ENCODE assay signal across 8 cellular contexts in genomic region chr3:45994661-45995369, GRCh38. TPM values are rescaled to one million over a fixed set of nuclear protein-coding genes. Genes with fewer than 3 reads are reported as not detected.
DNase-seq lines count a peak whose midpoint lies in the region; ATAC-seq and TF ChIP-seq lines count a peak whose summit lies in the region.

No MANE protein-coding gene starts in this region.

- H3K4me1 ChIP-seq in SK-N-SH (ENCODE audit: control insufficient read depth in 1 of 2, insufficient read depth in 2 of 2, low read depth in 1 of 2, low read length in 1 of 2) = peaks cover 8 to 19% of the 10 kb centered on the region in 2 experiments; a peak in 3 of 4 replicates

- H3F3A ChIP-seq in SK-N-SH (replicated peaks; ENCODE audit: insufficient read depth) = peaks cover 11% of the 10 kb centered on the region

- TF ChIP-seq CTCF in SK-N-SH (IDR thresholded peaks at IDR 0.05) = no peak
- TF ChIP-seq CTCF in brain (conservative IDR thresholded peaks at IDR 0.05) = no peak
- no peak for TF ChIP-seq CTCF in kidney epithelial cell (IDR thresholded peaks at IDR 0.05; ENCODE audit: insufficient read depth, low read length, poor library complexity, severe bottlenecking)

- H3K27me3 Mint-ChIP-seq in brain = peaks cover 10% of the 10 kb centered on the region

- H3K4me3 ChIP-seq in SK-N-SH (ENCODE audit: low read depth in 2 of 2, low read length in 1 of 2) (peak overlapping the region; percentile 94 to 97), kidney epithelial cell (ENCODE audit: low read depth, low read length) (peak overlapping the region; percentile 77)

- no peaks in the 10 kb centered on the region for H3K9me2 ChIP-seq in SK-N-SH

- no peaks in the 10 kb centered on the region for H3K36me3 Mint-ChIP-seq in brain

- H3K27ac Mint-ChIP-seq in brain = peak overlapping the region in 4 of 5 experiments; percentile 65 to 86 (median 78)

- peaks cover 8% of the 10 kb centered on the region; the same call in 1 of the 2 replicates for H3K79me2 ChIP-seq in SK-N-SH (ENCODE audit: insufficient read depth)

- H3K9ac ChIP-seq in SK-N-SH = peak overlapping the region; percentile 83

- H3K9me3 Mint-ChIP-seq in brain = no peaks in the 10 kb centered on the region

- H3K27me3 ChIP-seq in SK-N-SH (ENCODE audit: insufficient read depth) (no peaks in the 10 kb centered on the region; the same call in 1 of the 2 replicates), kidney epithelial cell (ENCODE audit: control insufficient read depth, insufficient read depth, low read length) (no peaks in the 10 kb centered on the region)

- H4K20me1 ChIP-seq in SK-N-SH (ENCODE audit: insufficient read depth) = no peaks in the 10 kb centered on the region

- peak overlapping the region; percentile 98 for H3K4me2 ChIP-seq in SK-N-SH

- peak; percentile 10 for ATAC-seq in HG03025 (IDR thresholded peaks at IDR 0.05; ENCODE audit: low FRiP score, unreplicated experiment)

- peak overlapping the region in 1 of 2 experiments; percentile 33; a peak in 2 of 4 replicates for H3K27ac ChIP-seq in SK-N-SH (ENCODE audit: low read depth in 2 of 2, low read length in 1 of 2)

- H3K36me3 ChIP-seq in SK-N-SH (replicated peaks in 1 of 2; ENCODE audit: control insufficient read depth in 1 of 2, insufficient read depth in 2 of 2, low read length in 1 of 2) = no peaks in the 10 kb centered on the region
- no peaks in the 10 kb centered on the region for H3K36me3 ChIP-seq in kidney epithelial cell (ENCODE audit: control insufficient read depth, insufficient read depth, low read length)

- peaks cover 31% of the 10 kb centered on the region for H3K4me1 Mint-ChIP-seq in brain

- H3K9me3 ChIP-seq in SK-N-SH = no peaks in the 10 kb centered on the region

- 6% methylated on average over 15 of the region's 20 CpGs for WGBS in SK-N-SH (ENCODE audit: low lambda C conversion rate)

- TF ChIP-seq EP300 in SK-N-SH (IDR thresholded peaks at IDR 0.05; ENCODE audit: borderline replicate concordance in 1 of 2, low read depth in 1 of 2, low read length in 1 of 2) = no peak

- TF ChIP-seq RAD21 in SK-N-SH (IDR thresholded peaks at IDR 0.05; ENCODE audit: low read length) = no peak

- peak overlapping the region; percentile 89 to 96 (median 93) for H3K4me3 Mint-ChIP-seq in brain

- POLR2A ChIA-PET in SK-N-SH (lab: Yijun Ruan, JAX) = no interaction called here

- DNase-seq in SIG-M5 treated with dmso at 0.1 percent for 504 hours (lab: John Stamatoyannopoulos, UW; ENCODE audit: unreplicated experiment) (peak; percentile 40), SIG-M5 (lab: John Stamatoyannopoulos, UW) (no peak), SK-N-SH (peak; percentile 59), kidney epithelial cell (ENCODE audit: low read depth) (no peak), HK-2 (ENCODE audit: unreplicated experiment) (no peak)
- DNase-seq in stimulated activated CD4-positive, alpha-beta T cell treated with anti-CD3 and anti-CD28 coated beads, Interleukin-4, amount 100 ng/mL, for 24 hours = peak; percentile 53

- CTCF ChIA-PET in SK-N-SH (lab: Yijun Ruan, JAX) = interaction anchor here (1.4 to 2.7 kb wide), 3 partner anchors 9 to 83 kb away, joined by 3 to 7 read pairs (median 5); no protein-coding TSS in a partner anchor

- H2AFZ ChIP-seq in SK-N-SH (ENCODE audit: low read depth) = peak overlapping the region; percentile 99

TF ChIP-seq in SK-N-SH, 30 proteins besides CTCF, POLR2A, EP300 and RAD21:
- TF ChIP-seq SMC3 (IDR thresholded peaks at IDR 0.05; ENCODE audit: low read depth, low read length) = no peak
- peak; percentile 62; the same call in 1 of the 2 replicates for TF ChIP-seq MXI1 (IDR thresholded peaks at IDR 0.05; ENCODE audit: low read depth, low read length)
- TF ChIP-seq MAX (IDR thresholded peaks at IDR 0.05; ENCODE audit: low read depth) = 0 out of 2 replicates have a peak, but pooled peaks have one; percentile 17

RNA-seq across cellular contexts. Expression of gene FYCO1, which starts 0.8 kb away (rescaled TPM):
- polyA plus RNA-seq in SK-N-SH (2012; rRNA removed) = 5.5 and 5.7 TPM in 2 replicates
- polyA plus RNA-seq in SK-N-SH (2012; cell fraction: cytosol; rRNA removed) = 5.2 and 6.2 TPM in 2 replicates
- 7.9 and 9.9 TPM in 2 replicates for polyA plus RNA-seq in SK-N-SH (2012; cell fraction: nucleus; rRNA removed)
- 5.5 TPM for polyA plus RNA-seq in brain (ENCODE audit: insufficient read depth, low read depth, low replicate concordance)
- 26.7 and 32.2 TPM in 2 replicates for total RNA-seq in kidney epithelial cell

RNA-seq across cellular contexts. Expression of gene XCR1, which starts 32.5 kb away (rescaled TPM):
- polyA plus RNA-seq in SK-N-SH (2012; rRNA removed) (not detected in 2 replicates), brain (ENCODE audit: insufficient read depth, low read depth, low replicate concordance) (not detected)
- not detected in 2 replicates for polyA plus RNA-seq in SK-N-SH (2012; cell fraction: cytosol; rRNA removed)
- not detected in 2 replicates for polyA plus RNA-seq in SK-N-SH (2012; cell fraction: nucleus; rRNA removed)
- total RNA-seq in kidney epithelial cell = not detected in 2 replicates

RNA-seq across cellular contexts. Expression of gene CXCR6, which starts 51.6 kb away (rescaled TPM):
- polyA plus RNA-seq in SK-N-SH (2012; rRNA removed) (not detected in 2 replicates), brain (ENCODE audit: insufficient read depth, low read depth, low replicate concordance) (not detected)
- polyA plus RNA-seq in SK-N-SH (2012; cell fraction: cytosol; rRNA removed) = not detected in 2 replicates
- polyA plus RNA-seq in SK-N-SH (2012; cell fraction: nucleus; rRNA removed) = not detected in 2 replicates
- not detected in 2 replicates for total RNA-seq in kidney epithelial cell

Comparison
In these comparisons a context has a peak if more than half of its experiments do, and no peak if none do; other contexts are left out.
1. DNase-seq: peak in SIG-M5 treated with dmso at 0.1 percent for 504 hours (single experiment), SK-N-SH (single experiment) and stimulated activated CD4-positive, alpha-beta T cell treated with anti-CD3 and anti-CD28 coated beads, Interleukin-4, amount 100 ng/mL, for 24 hours (single experiment); none in SIG-M5 (single experiment), kidney epithelial cell (single experiment) and HK-2 (single experiment).